In genomic region chr2:8676915-8677645, GRCh38 we compare ENCODE assay signal across 8 cellular contexts. TPM values are rescaled to one million over a fixed set of nuclear protein-coding genes. Genes with fewer than 3 reads are reported as not detected.
DNase-seq lines count a peak whose midpoint lies in the region; ATAC-seq and TF ChIP-seq lines count a peak whose summit lies in the region.

No MANE protein-coding gene starts in this region.

- peaks cover 9% of the 10 kb centered on the region for H3K4me1 Mint-ChIP-seq in MCF 10A (ENCODE audit: insufficient read depth, unreplicated experiment)

- POLR2A ChIA-PET in A673 (lab: Charles Lee; ENCODE audit: low non-redundant PET): no interaction called here
- POLR2A ChIA-PET in MCF 10A (lab: Yijun Ruan, JAX): no interaction called here

- peaks cover 28% of the 10 kb centered on the region for H3K4me1 ChIP-seq in A673 (ENCODE audit: insufficient read depth, low read length, poor library complexity, severe bottlenecking)
- peaks cover 0 to 28% (median 7%) of the 10 kb centered on the region in 4 donors for H3K4me1 ChIP-seq in right lobe of liver
- peaks cover 32 to 33% of the 10 kb centered on the region in 2 donors for H3K4me1 ChIP-seq in thyroid gland

- no peak for TF ChIP-seq CTCF in A673 (conservative IDR thresholded peaks at IDR 0.05; ENCODE audit: low read depth, low read length)
- TF ChIP-seq CTCF in MCF 10A (IDR thresholded peaks at IDR 0.05; ENCODE audit: unreplicated experiment): no peak
- no peak for TF ChIP-seq CTCF in right lobe of liver (IDR thresholded peaks at IDR 0.05)
- TF ChIP-seq CTCF in thyroid gland (IDR thresholded peaks at IDR 0.05): no peak

- H3K36me3 ChIP-seq in A673 (ENCODE audit: insufficient read depth, low read length, poor library complexity, severe bottlenecking) (no peaks in the 10 kb centered on the region), right lobe of liver (no peaks in the 10 kb centered on the region), thyroid gland (no peaks in the 10 kb centered on the region)

- H3K27me3 ChIP-seq in A673 (replicated peaks; ENCODE audit: insufficient read depth, low read depth, low read length, poor library complexity) (no peaks in the 10 kb centered on the region), right lobe of liver (no peaks in the 10 kb centered on the region), thyroid gland (no peaks in the 10 kb centered on the region)

- WGBS in right lobe of liver (ENCODE audit: insufficient coverage, low coverage, low lambda C conversion rate, missing lambda C conversion rate): 10% methylated on average over 23 of the region's 35 CpGs
- 6 to 7% methylated on average over 18 to 35 of the region's 35 CpGs for WGBS in thyroid gland, 2 donors

- TF ChIP-seq POLR2A in right lobe of liver (IDR thresholded peaks at IDR 0.05) (no peak), thyroid gland (IDR thresholded peaks at IDR 0.05) (peak in 1 of 2 donors; percentile 49)

- H3K36me3 Mint-ChIP-seq in MCF 10A (ENCODE audit: insufficient read depth, unreplicated experiment): no peaks in the 10 kb centered on the region

- peak overlapping the region; percentile 100 for H3K27ac ChIP-seq in A673 (ENCODE audit: low read depth, low read length, poor library complexity, severe bottlenecking)
- peak overlapping the region; percentile 89 to 98 (median 96) for H3K27ac ChIP-seq in right lobe of liver
- H3K27ac ChIP-seq in thyroid gland: peak overlapping the region; percentile 95 to 97 (median 96)

- DNase-seq in A673 (ENCODE audit: low spot score) (peak; percentile 62), HK-2 (ENCODE audit: unreplicated experiment) (peak; percentile 28), MCF 10A (ENCODE audit: unreplicated experiment) (no peak), right lobe of liver (no peak), thyroid gland (peak; percentile 50 to 53)
- DNase-seq in stimulated activated CD4-positive, alpha-beta T cell treated with anti-CD3 and anti-CD28 coated beads, Interleukin-2, amount 100 ng/mL, for 24 hours: no peak
- DNase-seq in activated CD8-positive, alpha-beta memory T cell treated with anti-CD3 and anti-CD28 coated beads for 24 hours: no peak

- BruUV-seq in A673 (replicated peaks; lab: Mats Ljungman, UMichigan) (no TSS peak), MCF 10A (replicated peaks; lab: Mats Ljungman, UMichigan) (no TSS peak)

- H3K4me3 Mint-ChIP-seq in MCF 10A (ENCODE audit: unreplicated experiment): peak overlapping the region; percentile 74

- CTCF ChIA-PET in A673 (lab: Charles Lee): interaction anchor here (0.7 kb wide), 1 partner anchor 1580 kb away, joined by 3 read pairs; no protein-coding TSS in a partner anchor
- CTCF ChIA-PET in MCF 10A (lab: Yijun Ruan, JAX): interaction anchor here (0.5 to 0.9 kb wide), 3 partner anchors 10 to 1250 kb away, joined by 3 to 5 read pairs (median 3); no protein-coding TSS in a partner anchor

- H3K9me3 Mint-ChIP-seq in MCF 10A (ENCODE audit: unreplicated experiment): peaks cover 13% of the 10 kb centered on the region

- ATAC-seq in right lobe of liver: no peak
- ATAC-seq in GM19463 (IDR thresholded peaks at IDR 0.05; ENCODE audit: unreplicated experiment): no peak

- H3K9me3 ChIP-seq in A673 (ENCODE audit: low read depth, low read length, poor library complexity, severe bottlenecking) (peaks cover 5% of the 10 kb centered on the region), right lobe of liver (no peaks in the 10 kb centered on the region), thyroid gland (no peaks in the 10 kb centered on the region)

- H3K4me3 ChIP-seq in A673 (ENCODE audit: low read depth, low read length, poor library complexity, severe bottlenecking) (peak overlapping the region; percentile 62), right lobe of liver (peak overlapping the region; percentile 44 to 81 (median 68)), thyroid gland (replicated peaks in 1 of 3) (peak overlapping the region in 2 of 3 donors; percentile 9 to 73)

- peaks cover 16% of the 10 kb centered on the region for H3K27me3 Mint-ChIP-seq in MCF 10A (ENCODE audit: insufficient read depth, unreplicated experiment)

- H3K27ac Mint-ChIP-seq in MCF 10A (ENCODE audit: low read depth, unreplicated experiment): no peak overlapping the region

- intact Hi-C loops in A673 (cut with micrococcal nuclease; ENCODE audit: unreplicated experiment) (loop anchor here (5.0 kb wide), 1 partner anchor 95 kb away; no protein-coding TSS in a partner anchor), MCF 10A (cut with micrococcal nuclease) (no loop called here), right lobe of liver (cut with DNase I) (no loop called here), thyroid gland (cut with DNase I) (no loop called here)

RNA-seq across cellular contexts. Expression of gene ID2, which starts 4.8 kb away (rescaled TPM):
- 235 and 249 TPM in 2 replicates for total RNA-seq in A673 (2021)
- total RNA-seq in MCF 10A (2022): 0.54 and 2.0 TPM in 2 replicates
- total RNA-seq in right lobe of liver: 100 to 1,000 TPM; 103 to 520 (median 191) TPM
- 100 to 1,000 TPM; 226 to 298 (median 247) TPM for total RNA-seq in thyroid gland

Comparison
In these comparisons a context has a peak if more than half of its experiments do, and no peak if none do; other contexts are left out.
1. DNase-seq: peak in A673 (single experiment), HK-2 (single experiment) and thyroid gland (2 of 2); none in MCF 10A (single experiment), right lobe of liver (0 of 3), stimulated activated CD4-positive, alpha-beta T cell treated with anti-CD3 and anti-CD28 coated beads, Interleukin-2, amount 100 ng/mL, for 24 hours (0 of 2) and activated CD8-positive, alpha-beta memory T cell treated with anti-CD3 and anti-CD28 coated beads for 24 hours (single experiment).
2. RNA of gene ID2, which starts 4.8 kb away (total RNA-seq): 226 to 298 TPM in thyroid gland, 235 to 249 TPM in A673 and 103 to 520 TPM in right lobe of liver; 0.54 to 2.0 TPM in MCF 10A; every median in the first group is over 10 times any median in the second.
3. Peak in every context shown above with its lines, with median percentiles within 50 percentile points of each other: H3K27ac ChIP-seq and H3K4me3 ChIP-seq.